ENCODE assay signal across 3 cellular contexts in genomic region chr16:22989598-22989997, GRCh38.
TF ChIP-seq lines count a peak whose summit lies in the region.

No MANE protein-coding gene starts in this region.

TF ChIP-seq in HepG2, 621 proteins besides CTCF, POLR2A, EP300 and RAD21:
- TF ChIP-seq TGIF2 (CRISPR knock-in tag; IDR thresholded peaks at IDR 0.05) (no peak), ZBTB40 (IDR thresholded peaks at IDR 0.05) (no peak), ZBTB40 (CRISPR knock-in tag; IDR thresholded peaks at IDR 0.05) (peak; percentile 87; the same call in 1 of the 2 replicates), MBD4 (IDR thresholded peaks at IDR 0.05; ENCODE audit: borderline replicate concordance, low read length) (no peak), NFKB2 (CRISPR knock-in tag; IDR thresholded peaks at IDR 0.05; ENCODE audit: borderline replicate concordance) (no peak)
TF ChIP-seq in HepG2: peak in this region for 1.

TF ChIP-seq in GM12878, 131 proteins besides CTCF, POLR2A, EP300 and RAD21:
- TF ChIP-seq CUX1 (IDR thresholded peaks at IDR 0.05; ENCODE audit: insufficient replicate concordance, low read depth, low read length) (no peak), ZNF274 (IDR thresholded peaks at IDR 0.05; ENCODE audit: insufficient read depth, insufficient read length) (no peak), HDAC2 (IDR thresholded peaks at IDR 0.05) (no peak), IRF3 (IDR thresholded peaks at IDR 0.05) (no peak), NKRF (conservative IDR thresholded peaks at IDR 0.05) (no peak), ZBTB40 (IDR thresholded peaks at IDR 0.05; ENCODE audit: borderline replicate concordance) (peak; percentile 80; the same call in 1 of the 2 replicates)

TF ChIP-seq in K562, 482 proteins besides CTCF, POLR2A, EP300 and RAD21:
- TF ChIP-seq ZBTB40 (IDR thresholded peaks at IDR 0.05), result peak; percentile 83
- TF ChIP-seq ZBTB40 (CRISPR knock-in tag; IDR thresholded peaks at IDR 0.05), result no peak
- no peak for TF ChIP-seq ZNF347 (CRISPR knock-in tag; IDR thresholded peaks at IDR 0.05; ENCODE audit: low read depth)
